Comparison of ENCODE assay signal across 29 cellular contexts in genomic region chr1:4003846-4004505, GRCh38.
"Had no signal": no experiment of that assay in that cellular context is flagged by ENCODE, and none has a peak within 500 bp of the region (broad histone marks: within the 10 kb centered on the region; RNA-seq: fewer than 3 reads in every experiment).

No MANE protein-coding gene starts in this region.

- H2AFZ ChIP-seq: parathyroid adenoma had no signal

- H3K27me3 ChIP-seq: right atrium auricular region, vagina had no signal

- H3K4me3 ChIP-seq: breast epithelium, esophagus squamous epithelium, heart right ventricle, lower lobe of right lung, mucosa of descending colon, right atrium auricular region, thoracic aorta, vagina had no signal

- H3K9ac ChIP-seq: parathyroid adenoma had no signal

- ATAC-seq: activated CD8-positive, alpha-beta memory T cell treated with anti-CD3 and anti-CD28 coated beads, Interleukin-2, amount 10 ng/mL, durations not matched to agents 7 days and 5 days; activated CD8-positive, alpha-beta T cell treated with anti-CD3 and anti-CD28 coated beads, Interleukin-2, amount 10 ng/mL, durations not matched to agents 7 days and 5 days; heart right ventricle; left lobe of liver; lower lobe of right lung; mucosa of descending colon; stimulated activated naive CD8-positive, alpha-beta T cell treated with anti-CD3 and anti-CD28 coated beads, Interleukin-15, Interleukin-2, amounts not matched to agents 100 U/mL and 50 U/mL, for 24 hours; T-cell had no signal

- FAIRE-seq: colon, endometrium had no signal

- H3K4me1 ChIP-seq: breast epithelium, esophagus squamous epithelium, heart right ventricle, lower lobe of right lung, parathyroid adenoma, right atrium auricular region, vagina had no signal

- H3K9me3 ChIP-seq: esophagus squamous epithelium, thoracic aorta, vagina had no signal

- H3K36me3 ChIP-seq: breast epithelium, esophagus squamous epithelium, heart right ventricle, lower lobe of right lung, right atrium auricular region, thoracic aorta, vagina had no signal

- H3K27ac ChIP-seq: breast epithelium, epithelial cell of prostate, esophagus squamous epithelium, heart right ventricle, lower lobe of right lung, parathyroid adenoma, right atrium auricular region, thoracic aorta, vagina had no signal

- DNase-seq: activated B cell treated with CpG ODN at 0.5 μM for 24 hours; activated CD8-positive, alpha-beta memory T cell treated with anti-CD3 and anti-CD28 coated beads, Interleukin-2, amount 10 ng/mL, durations not matched to agents 7 days and 5 days; activated CD8-positive, alpha-beta T cell treated with anti-CD3 and anti-CD28 coated beads, Interleukin-2, amount 10 ng/mL, durations not matched to agents 7 days and 5 days; activated gamma-delta T cell; activated T-cell treated with anti-CD3 and anti-CD28 coated beads, Interleukin-2, amount 50 U/mL, for 48 hours; dermis blood vessel endothelial cell; effector CD8-positive, alpha-beta T cell; esophagus squamous epithelium; foreskin melanocyte; heart right ventricle; kidney glomerular epithelial cell; lower lobe of right lung; mesendoderm; mucosa of descending colon; nephron progenitor cell; nucleus accumbens; stimulated activated CD4-positive, alpha-beta T cell treated with anti-CD3 and anti-CD28 coated beads, Interleukin-15, amount 100 ng/mL, for 24 hours; stimulated activated CD4-positive, alpha-beta T cell treated with anti-CD3 and anti-CD28 coated beads, Interleukin-2, amount 100 ng/mL, for 24 hours; stimulated activated naive CD8-positive, alpha-beta T cell treated with anti-CD3 and anti-CD28 coated beads, Interleukin-15, Interleukin-2, amounts not matched to agents 100 U/mL and 50 U/mL, for 24 hours; T-cell had no signal

- H3K79me2 ChIP-seq: parathyroid adenoma had no signal
